1 cellular context compared by ENCODE assay signal in the genomic region with DNA sequence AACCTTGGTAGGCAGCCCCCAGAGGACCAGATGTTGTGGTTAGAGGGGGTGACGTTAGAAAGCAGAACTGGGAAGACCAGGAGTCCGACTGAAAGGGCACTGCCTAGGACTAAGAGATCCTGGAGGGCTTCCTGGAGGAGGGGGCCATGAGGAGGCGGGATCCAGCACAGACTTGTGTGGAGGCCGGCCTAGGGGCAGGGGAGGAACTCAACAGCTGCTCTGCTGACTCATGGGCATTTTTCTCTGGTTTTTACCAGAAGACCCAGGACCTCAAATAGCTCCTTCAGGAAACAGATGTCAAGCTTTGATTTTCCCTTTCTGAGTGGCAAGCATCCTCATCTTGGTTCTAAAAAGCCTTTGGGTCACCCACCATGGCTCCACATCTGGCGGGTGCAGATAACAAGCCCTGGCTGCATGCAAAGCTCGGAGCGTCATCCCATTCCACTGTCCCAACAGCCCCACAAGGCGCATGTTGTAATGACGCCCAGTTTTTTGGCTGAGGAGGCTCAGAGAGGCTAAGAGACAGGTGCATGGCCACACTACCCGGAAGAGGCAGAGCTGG.
TF ChIP-seq lines count a peak whose summit lies in the region.

No MANE protein-coding gene starts in this region.

TF ChIP-seq in K562, 482 proteins besides CTCF, POLR2A, EP300 and RAD21 (continued from another document and continues in another):
- TF ChIP-seq, protein P1, sequence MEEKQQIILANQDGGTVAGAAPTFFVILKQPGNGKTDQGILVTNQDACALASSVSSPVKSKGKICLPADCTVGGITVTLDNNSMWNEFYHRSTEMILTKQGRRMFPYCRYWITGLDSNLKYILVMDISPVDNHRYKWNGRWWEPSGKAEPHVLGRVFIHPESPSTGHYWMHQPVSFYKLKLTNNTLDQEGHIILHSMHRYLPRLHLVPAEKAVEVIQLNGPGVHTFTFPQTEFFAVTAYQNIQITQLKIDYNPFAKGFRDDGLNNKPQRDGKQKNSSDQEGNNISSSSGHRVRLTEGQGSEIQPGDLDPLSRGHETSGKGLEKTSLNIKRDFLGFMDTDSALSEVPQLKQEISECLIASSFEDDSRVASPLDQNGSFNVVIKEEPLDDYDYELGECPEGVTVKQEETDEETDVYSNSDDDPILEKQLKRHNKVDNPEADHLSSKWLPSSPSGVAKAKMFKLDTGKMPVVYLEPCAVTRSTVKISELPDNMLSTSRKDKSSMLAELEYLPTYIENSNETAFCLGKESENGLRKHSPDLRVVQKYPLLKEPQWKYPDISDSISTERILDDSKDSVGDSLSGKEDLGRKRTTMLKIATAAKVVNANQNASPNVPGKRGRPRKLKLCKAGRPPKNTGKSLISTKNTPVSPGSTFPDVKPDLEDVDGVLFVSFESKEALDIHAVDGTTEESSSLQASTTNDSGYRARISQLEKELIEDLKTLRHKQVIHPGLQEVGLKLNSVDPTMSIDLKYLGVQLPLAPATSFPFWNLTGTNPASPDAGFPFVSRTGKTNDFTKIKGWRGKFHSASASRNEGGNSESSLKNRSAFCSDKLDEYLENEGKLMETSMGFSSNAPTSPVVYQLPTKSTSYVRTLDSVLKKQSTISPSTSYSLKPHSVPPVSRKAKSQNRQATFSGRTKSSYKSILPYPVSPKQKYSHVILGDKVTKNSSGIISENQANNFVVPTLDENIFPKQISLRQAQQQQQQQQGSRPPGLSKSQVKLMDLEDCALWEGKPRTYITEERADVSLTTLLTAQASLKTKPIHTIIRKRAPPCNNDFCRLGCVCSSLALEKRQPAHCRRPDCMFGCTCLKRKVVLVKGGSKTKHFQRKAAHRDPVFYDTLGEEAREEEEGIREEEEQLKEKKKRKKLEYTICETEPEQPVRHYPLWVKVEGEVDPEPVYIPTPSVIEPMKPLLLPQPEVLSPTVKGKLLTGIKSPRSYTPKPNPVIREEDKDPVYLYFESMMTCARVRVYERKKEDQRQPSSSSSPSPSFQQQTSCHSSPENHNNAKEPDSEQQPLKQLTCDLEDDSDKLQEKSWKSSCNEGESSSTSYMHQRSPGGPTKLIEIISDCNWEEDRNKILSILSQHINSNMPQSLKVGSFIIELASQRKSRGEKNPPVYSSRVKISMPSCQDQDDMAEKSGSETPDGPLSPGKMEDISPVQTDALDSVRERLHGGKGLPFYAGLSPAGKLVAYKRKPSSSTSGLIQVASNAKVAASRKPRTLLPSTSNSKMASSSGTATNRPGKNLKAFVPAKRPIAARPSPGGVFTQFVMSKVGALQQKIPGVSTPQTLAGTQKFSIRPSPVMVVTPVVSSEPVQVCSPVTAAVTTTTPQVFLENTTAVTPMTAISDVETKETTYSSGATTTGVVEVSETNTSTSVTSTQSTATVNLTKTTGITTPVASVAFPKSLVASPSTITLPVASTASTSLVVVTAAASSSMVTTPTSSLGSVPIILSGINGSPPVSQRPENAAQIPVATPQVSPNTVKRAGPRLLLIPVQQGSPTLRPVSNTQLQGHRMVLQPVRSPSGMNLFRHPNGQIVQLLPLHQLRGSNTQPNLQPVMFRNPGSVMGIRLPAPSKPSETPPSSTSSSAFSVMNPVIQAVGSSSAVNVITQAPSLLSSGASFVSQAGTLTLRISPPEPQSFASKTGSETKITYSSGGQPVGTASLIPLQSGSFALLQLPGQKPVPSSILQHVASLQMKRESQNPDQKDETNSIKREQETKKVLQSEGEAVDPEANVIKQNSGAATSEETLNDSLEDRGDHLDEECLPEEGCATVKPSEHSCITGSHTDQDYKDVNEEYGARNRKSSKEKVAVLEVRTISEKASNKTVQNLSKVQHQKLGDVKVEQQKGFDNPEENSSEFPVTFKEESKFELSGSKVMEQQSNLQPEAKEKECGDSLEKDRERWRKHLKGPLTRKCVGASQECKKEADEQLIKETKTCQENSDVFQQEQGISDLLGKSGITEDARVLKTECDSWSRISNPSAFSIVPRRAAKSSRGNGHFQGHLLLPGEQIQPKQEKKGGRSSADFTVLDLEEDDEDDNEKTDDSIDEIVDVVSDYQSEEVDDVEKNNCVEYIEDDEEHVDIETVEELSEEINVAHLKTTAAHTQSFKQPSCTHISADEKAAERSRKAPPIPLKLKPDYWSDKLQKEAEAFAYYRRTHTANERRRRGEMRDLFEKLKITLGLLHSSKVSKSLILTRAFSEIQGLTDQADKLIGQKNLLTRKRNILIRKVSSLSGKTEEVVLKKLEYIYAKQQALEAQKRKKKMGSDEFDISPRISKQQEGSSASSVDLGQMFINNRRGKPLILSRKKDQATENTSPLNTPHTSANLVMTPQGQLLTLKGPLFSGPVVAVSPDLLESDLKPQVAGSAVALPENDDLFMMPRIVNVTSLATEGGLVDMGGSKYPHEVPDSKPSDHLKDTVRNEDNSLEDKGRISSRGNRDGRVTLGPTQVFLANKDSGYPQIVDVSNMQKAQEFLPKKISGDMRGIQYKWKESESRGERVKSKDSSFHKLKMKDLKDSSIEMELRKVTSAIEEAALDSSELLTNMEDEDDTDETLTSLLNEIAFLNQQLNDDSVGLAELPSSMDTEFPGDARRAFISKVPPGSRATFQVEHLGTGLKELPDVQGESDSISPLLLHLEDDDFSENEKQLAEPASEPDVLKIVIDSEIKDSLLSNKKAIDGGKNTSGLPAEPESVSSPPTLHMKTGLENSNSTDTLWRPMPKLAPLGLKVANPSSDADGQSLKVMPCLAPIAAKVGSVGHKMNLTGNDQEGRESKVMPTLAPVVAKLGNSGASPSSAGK (IDR thresholded peaks at IDR 0.05): peak; percentile 34
- TF ChIP-seq, protein P2, sequence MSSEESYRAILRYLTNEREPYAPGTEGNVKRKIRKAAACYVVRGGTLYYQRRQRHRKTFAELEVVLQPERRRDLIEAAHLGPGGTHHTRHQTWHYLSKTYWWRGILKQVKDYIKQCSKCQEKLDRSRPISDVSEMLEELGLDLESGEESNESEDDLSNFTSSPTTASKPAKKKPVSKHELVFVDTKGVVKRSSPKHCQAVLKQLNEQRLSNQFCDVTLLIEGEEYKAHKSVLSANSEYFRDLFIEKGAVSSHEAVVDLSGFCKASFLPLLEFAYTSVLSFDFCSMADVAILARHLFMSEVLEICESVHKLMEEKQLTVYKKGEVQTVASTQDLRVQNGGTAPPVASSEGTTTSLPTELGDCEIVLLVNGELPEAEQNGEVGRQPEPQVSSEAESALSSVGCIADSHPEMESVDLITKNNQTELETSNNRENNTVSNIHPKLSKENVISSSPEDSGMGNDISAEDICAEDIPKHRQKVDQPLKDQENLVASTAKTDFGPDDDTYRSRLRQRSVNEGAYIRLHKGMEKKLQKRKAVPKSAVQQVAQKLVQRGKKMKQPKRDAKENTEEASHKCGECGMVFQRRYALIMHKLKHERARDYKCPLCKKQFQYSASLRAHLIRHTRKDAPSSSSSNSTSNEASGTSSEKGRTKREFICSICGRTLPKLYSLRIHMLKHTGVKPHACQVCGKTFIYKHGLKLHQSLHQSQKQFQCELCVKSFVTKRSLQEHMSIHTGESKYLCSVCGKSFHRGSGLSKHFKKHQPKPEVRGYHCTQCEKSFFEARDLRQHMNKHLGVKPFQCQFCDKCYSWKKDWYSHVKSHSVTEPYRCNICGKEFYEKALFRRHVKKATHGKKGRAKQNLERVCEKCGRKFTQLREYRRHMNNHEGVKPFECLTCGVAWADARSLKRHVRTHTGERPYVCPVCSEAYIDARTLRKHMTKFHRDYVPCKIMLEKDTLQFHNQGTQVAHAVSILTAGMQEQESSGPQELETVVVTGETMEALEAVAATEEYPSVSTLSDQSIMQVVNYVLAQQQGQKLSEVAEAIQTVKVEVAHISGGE (CRISPR knock-in tag; IDR thresholded peaks at IDR 0.05): 0 out of 6 replicates have a peak, but pooled peaks of 1 of the 3 experiments have one; percentile 15
- TF ChIP-seq ZNF263 (CRISPR knock-in tag; IDR thresholded peaks at IDR 0.05; ENCODE audit: borderline replicate concordance) (no peak), ZBTB2 (IDR thresholded peaks at IDR 0.05) (no peak), TCF7 (IDR thresholded peaks at IDR 0.05; ENCODE audit: borderline replicate concordance) (no peak), ZNF445 (CRISPR knock-in tag; IDR thresholded peaks at IDR 0.05; ENCODE audit: low read depth) (no peak), ARID2 (IDR thresholded peaks at IDR 0.05) (no peak), YY1 (IDR thresholded peaks at IDR 0.05; ENCODE audit: borderline replicate concordance in 1 of 3, control insufficient read depth in 1 of 3, extremely low read depth in 1 of 3, insufficient read depth in 3 of 3, insufficient read length in 1 of 3, insufficient replicate concordance in 2 of 3, low read depth in 1 of 3, low read length in 2 of 3) (no peak), SMAD2 (IDR thresholded peaks at IDR 0.05; ENCODE audit: low read depth, low read length) (no peak), TCF7L2 (IDR thresholded peaks at IDR 0.05; ENCODE audit: low read depth, low read length) (no peak), ETV1 (tag; conservative IDR thresholded peaks at IDR 0.05; ENCODE audit: low read depth) (peak; percentile 63), ZNF140 (CRISPR knock-in tag; IDR thresholded peaks at IDR 0.05) (no peak), STAT6 (CRISPR knock-in tag; IDR thresholded peaks at IDR 0.05) (no peak), SNIP1 (IDR thresholded peaks at IDR 0.05; ENCODE audit: low read depth) (no peak), TCF3 (CRISPR knock-in tag; IDR thresholded peaks at IDR 0.05) (peak; percentile 91), RBFOX2 (IDR thresholded peaks at IDR 0.05; ENCODE audit: low read depth, low read length) (no peak), KLF16 (IDR thresholded peaks at IDR 0.05) (peak; percentile 85), SMARCA5 (IDR thresholded peaks at IDR 0.05) (peak; percentile 85)
- TF ChIP-seq, protein P3, sequence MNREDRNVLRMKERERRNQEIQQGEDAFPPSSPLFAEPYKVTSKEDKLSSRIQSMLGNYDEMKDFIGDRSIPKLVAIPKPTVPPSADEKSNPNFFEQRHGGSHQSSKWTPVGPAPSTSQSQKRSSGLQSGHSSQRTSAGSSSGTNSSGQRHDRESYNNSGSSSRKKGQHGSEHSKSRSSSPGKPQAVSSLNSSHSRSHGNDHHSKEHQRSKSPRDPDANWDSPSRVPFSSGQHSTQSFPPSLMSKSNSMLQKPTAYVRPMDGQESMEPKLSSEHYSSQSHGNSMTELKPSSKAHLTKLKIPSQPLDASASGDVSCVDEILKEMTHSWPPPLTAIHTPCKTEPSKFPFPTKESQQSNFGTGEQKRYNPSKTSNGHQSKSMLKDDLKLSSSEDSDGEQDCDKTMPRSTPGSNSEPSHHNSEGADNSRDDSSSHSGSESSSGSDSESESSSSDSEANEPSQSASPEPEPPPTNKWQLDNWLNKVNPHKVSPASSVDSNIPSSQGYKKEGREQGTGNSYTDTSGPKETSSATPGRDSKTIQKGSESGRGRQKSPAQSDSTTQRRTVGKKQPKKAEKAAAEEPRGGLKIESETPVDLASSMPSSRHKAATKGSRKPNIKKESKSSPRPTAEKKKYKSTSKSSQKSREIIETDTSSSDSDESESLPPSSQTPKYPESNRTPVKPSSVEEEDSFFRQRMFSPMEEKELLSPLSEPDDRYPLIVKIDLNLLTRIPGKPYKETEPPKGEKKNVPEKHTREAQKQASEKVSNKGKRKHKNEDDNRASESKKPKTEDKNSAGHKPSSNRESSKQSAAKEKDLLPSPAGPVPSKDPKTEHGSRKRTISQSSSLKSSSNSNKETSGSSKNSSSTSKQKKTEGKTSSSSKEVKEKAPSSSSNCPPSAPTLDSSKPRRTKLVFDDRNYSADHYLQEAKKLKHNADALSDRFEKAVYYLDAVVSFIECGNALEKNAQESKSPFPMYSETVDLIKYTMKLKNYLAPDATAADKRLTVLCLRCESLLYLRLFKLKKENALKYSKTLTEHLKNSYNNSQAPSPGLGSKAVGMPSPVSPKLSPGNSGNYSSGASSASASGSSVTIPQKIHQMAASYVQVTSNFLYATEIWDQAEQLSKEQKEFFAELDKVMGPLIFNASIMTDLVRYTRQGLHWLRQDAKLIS (CRISPR knock-in tag; IDR thresholded peaks at IDR 0.05): no peak
- TF ChIP-seq, protein P4, sequence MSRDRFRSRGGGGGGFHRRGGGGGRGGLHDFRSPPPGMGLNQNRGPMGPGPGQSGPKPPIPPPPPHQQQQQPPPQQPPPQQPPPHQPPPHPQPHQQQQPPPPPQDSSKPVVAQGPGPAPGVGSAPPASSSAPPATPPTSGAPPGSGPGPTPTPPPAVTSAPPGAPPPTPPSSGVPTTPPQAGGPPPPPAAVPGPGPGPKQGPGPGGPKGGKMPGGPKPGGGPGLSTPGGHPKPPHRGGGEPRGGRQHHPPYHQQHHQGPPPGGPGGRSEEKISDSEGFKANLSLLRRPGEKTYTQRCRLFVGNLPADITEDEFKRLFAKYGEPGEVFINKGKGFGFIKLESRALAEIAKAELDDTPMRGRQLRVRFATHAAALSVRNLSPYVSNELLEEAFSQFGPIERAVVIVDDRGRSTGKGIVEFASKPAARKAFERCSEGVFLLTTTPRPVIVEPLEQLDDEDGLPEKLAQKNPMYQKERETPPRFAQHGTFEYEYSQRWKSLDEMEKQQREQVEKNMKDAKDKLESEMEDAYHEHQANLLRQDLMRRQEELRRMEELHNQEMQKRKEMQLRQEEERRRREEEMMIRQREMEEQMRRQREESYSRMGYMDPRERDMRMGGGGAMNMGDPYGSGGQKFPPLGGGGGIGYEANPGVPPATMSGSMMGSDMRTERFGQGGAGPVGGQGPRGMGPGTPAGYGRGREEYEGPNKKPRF (IDR thresholded peaks at IDR 0.05; ENCODE audit: low read depth, low read length): no peak
